12 cellular contexts compared by ENCODE assay signal in the genomic region with DNA sequence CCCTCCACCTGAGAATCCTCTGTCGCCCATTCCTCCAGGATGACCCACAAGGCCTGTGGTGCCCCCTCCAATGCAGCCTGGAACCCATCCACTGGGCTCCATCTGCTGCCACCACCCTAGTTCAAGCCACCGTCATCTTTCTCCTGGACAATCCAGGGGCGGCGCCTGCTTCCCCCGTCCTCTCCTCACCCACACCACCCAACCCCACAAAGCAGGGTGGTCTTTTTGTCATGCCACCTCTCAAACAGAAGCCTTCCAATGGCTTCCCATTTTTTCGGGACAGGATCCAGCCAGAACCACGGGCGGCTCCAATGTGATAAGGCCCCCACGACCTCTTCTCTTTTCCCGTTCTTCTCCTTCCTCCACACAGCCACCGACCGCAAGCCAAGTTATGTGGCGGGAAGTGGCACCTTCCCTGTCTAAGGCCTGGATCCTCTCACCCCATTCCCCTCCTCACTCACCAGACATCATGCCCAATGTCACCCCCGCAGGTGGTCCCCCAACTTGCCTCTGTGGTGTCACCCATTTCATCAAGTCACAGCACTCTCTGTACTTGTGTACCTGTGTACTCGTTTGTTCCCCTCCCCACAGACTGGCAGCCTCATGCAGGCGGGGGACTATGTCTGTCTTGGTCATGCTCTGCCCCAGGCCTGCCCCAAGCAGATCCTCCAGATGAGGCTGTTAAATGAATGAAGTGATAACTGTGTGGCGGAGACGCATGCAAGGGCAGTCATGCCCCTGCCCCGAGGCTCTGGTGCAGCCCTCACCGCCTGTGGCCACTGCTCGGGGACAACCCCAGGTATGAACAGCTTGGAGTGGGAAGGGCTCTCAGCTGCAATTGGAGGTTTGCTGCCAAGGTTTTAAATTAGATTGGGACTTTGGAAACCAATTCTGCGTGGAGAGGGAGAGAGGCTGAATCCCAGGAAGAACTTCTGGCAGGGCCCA. TPM values are rescaled to one million over a fixed set of nuclear protein-coding genes. Genes with fewer than 3 reads are reported as not detected.
"Had no signal": no experiment of that assay in that cellular context is flagged by ENCODE, and none has a peak within 500 bp of the region (broad histone marks: within the 10 kb centered on the region; RNA-seq: fewer than 3 reads in every experiment).

No MANE protein-coding gene starts in this region.

- H3K9me3 Mint-ChIP-seq: activated T-helper 2 cell treated with anti-CD3 and anti-CD28 coated beads, Interferon-gamma antibody, Interleukin-2, Interleukin-4, amounts not matched to agents 10 μg/mL and 5 μg/mL and 100 μg/mL, durations not matched to agents 14 hours and 24 hours and 36 hours had no signal

- ATAC-seq: gastroesophageal sphincter, left lung had no signal

- H3K27ac Mint-ChIP-seq: activated T-helper 2 cell treated with anti-CD3 and anti-CD28 coated beads, Interferon-gamma antibody, Interleukin-2, Interleukin-4, amounts not matched to agents 10 μg/mL and 5 μg/mL and 100 μg/mL, durations not matched to agents 14 hours and 24 hours and 36 hours had no signal

- DNase-seq: colonic mucosa; effector memory CD4-positive, alpha-beta T cell; left lung; mesenchymal stem cell; retina; stimulated activated CD4-positive, alpha-beta T cell treated with anti-CD3 and anti-CD28 coated beads, Interleukin-4, amount 100 ng/mL, for 4 hours had no signal

RNA-seq across cellular contexts. Expression of gene CD52, which starts 22.3 kb away (rescaled TPM):
- total RNA-seq: cardiac muscle cell, epithelial cell of proximal tubule, skeletal muscle tissue had no signal
- polyA plus RNA-seq: neural cell had no signal

RNA-seq across cellular contexts. Expression of gene CRYBG2, which starts 58.5 kb away (rescaled TPM):
- total RNA-seq: skeletal muscle tissue had no signal
